9 cellular contexts compared by ENCODE assay signal in the genomic region with DNA sequence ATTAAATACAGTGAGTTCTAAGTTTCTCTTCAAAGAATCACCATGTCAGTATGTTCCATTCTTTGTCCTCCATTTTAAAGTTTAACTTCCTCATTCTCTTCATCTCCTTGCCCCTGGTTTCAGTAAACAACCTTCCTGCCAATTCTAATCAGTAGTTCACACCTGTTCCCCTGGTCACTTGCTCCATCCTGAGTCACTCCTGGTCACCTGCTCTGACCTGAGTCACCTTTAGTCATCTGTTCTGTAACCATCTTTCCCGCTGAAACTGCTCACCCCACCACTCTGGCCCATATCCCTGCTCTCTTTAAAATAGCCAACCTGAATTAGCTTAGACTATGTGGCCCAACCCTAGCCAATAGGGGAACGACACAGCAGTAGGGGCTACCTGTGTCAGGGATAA.
"Had no signal": no experiment of that assay in that cellular context is flagged by ENCODE, and none has a peak within 500 bp of the region (broad histone marks: within the 10 kb centered on the region; RNA-seq: fewer than 3 reads in every experiment).

No MANE protein-coding gene starts in this region.

- H3K9ac ChIP-seq: KMS-11 had no signal

- H3K27ac Mint-ChIP-seq: GM23338, H9 had no signal

- FAIRE-seq: H1, H54, HTR-8/SVneo had no signal

- H3K4me3 ChIP-seq: GM23338 had no signal

- DNase-seq: H9, HCEC 1CT, IMR-90, KBM-7 had no signal

- H3K27ac ChIP-seq: KMS-11 had no signal

- H3K4me3 Mint-ChIP-seq: GM23338, H9 had no signal

- ATAC-seq: GM23338 had no signal

- H3K4me1 Mint-ChIP-seq: GM23338, H9 had no signal
